ENCODE assay signal across 15 cellular contexts in the genomic region with DNA sequence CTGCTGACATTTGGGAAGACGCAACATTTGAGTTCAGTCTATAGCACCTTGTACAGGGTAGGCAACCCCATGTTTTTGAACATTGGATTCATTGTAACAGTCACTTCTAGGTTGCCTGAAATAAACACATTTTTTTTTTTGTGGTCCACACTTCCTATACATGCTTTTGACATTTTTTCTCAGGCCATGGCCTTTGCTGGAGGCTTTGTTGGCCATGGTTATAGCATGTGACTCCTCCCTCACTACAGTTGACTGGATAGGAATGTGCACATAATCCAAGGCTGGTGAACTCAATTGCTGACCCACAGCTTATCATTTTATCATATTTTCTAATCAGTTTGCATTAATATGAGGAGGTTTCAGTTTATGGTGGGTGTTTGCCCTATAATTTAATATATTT.
"Had no signal": no experiment of that assay in that cellular context is flagged by ENCODE, and none has a peak within 500 bp of the region (broad histone marks: within the 10 kb centered on the region; RNA-seq: fewer than 3 reads in every experiment).

No MANE protein-coding gene starts in this region.

- DNase-seq: activated CD4-positive, alpha-beta T cell treated with anti-CD3 and anti-CD28 coated beads, Interleukin-2, amount 50 U/mL, for 1 hour; activated naive CD4-positive, alpha-beta T cell; activated naive CD8-positive, alpha-beta T cell treated with anti-CD3 and anti-CD28 coated beads, Interleukin-2, amount 10 ng/mL, durations not matched to agents 7 days and 5 days; aorta; dermis blood vessel endothelial cell; effector memory CD8-positive, alpha-beta T cell; hippocampal formation; left colon; stimulated activated CD4-positive, alpha-beta T cell treated with anti-CD3 and anti-CD28 coated beads, Interleukin-1b, Interleukin-23, amount 100 ng/mL, for 48 hours; stomach; T-cell; T-helper 9 cell; testis; upper lobe of right lung had no signal

- H3K36me3 Mint-ChIP-seq: activated naive CD8-positive, alpha-beta T cell treated with anti-CD3 and anti-CD28 coated beads, Interleukin-2, amount 10 ng/mL, durations not matched to agents 7 days and 5 days had no signal

- H3K4me1 Mint-ChIP-seq: neural crest cell had no signal

- H3K4me3 Mint-ChIP-seq: activated naive CD8-positive, alpha-beta T cell treated with anti-CD3 and anti-CD28 coated beads, Interleukin-2, amount 10 ng/mL, durations not matched to agents 7 days and 5 days; effector memory CD8-positive, alpha-beta T cell; neural crest cell; T-cell had no signal

- H3K9me3 Mint-ChIP-seq: effector memory CD8-positive, alpha-beta T cell; neural crest cell had no signal

- H3K27ac Mint-ChIP-seq: activated naive CD8-positive, alpha-beta T cell treated with anti-CD3 and anti-CD28 coated beads, Interleukin-2, amount 10 ng/mL, durations not matched to agents 7 days and 5 days; effector memory CD8-positive, alpha-beta T cell; T-cell had no signal

- H3K27me3 Mint-ChIP-seq: activated naive CD8-positive, alpha-beta T cell treated with anti-CD3 and anti-CD28 coated beads, Interleukin-2, amount 10 ng/mL, durations not matched to agents 7 days and 5 days; effector memory CD8-positive, alpha-beta T cell; T-cell had no signal
